ENCODE assay signal across 8 cellular contexts in the genomic region with DNA sequence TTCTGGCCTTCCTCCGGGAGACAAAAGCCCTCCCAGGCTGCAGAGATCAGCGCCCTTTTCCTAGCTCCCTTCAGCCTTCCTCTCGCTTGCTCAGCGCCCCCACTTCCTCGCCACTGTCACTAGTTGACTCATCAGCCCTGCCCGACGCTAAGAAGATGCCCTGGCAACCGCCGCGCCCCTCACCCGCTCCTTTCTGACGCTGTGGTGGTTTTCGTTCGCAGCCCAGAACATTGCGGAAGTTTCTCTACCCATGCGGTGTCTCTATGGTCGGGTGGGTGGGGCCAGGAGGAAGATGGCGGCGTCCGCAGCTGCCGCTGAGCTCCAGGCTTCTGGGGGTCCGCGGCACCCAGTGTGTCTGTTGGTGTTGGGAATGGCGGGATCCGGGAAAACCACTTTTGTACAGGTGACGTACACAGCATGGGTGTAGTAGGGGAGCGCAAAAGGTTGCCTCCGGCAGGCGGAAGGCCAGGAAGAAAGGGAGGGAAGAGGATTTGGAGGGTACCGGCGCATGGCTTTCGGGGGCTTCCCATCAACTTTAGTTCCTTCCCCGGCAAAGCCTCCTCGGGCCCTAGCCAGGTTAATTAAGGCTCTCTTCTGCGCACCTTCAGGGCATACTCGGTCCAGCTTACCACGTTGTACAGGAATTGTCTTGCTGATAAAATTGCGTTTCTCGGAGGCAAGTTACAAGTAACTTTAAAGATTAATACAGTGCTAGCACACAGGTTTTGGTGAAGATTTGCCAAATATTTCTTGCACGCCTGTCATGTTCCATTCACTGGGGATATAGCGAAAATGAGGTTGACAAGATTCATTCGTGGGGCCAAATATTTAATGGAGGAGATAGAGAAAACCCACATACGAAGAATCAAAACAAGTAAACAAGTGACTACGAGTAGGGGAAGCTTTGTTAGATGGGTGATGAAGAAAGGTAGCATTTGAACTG. TPM values are rescaled to one million over a fixed set of nuclear protein-coding genes. Genes with fewer than 3 reads are reported as not detected.
DNase-seq lines count a peak whose midpoint lies in the region; ATAC-seq, FAIRE-seq and TF ChIP-seq lines count a peak whose summit lies in the region.

A gene with protein sequence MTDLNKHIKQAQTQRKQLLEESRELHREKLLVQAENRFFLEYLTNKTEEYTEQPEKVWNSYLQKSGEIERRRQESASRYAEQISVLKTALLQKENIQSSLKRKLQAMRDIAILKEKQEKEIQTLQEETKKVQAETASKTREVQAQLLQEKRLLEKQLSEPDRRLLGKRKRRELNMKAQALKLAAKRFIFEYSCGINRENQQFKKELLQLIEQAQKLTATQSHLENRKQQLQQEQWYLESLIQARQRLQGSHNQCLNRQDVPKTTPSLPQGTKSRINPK (minus strand): TSS at position 246 of the 943 bp plus-strand sequence. CDS start 1,213 bp downstream, outside the sequence.
A gene (plus strand): TSS at position 284 of the 943 bp plus-strand sequence. CDS start 9 bp downstream, at position 293.

- peak; percentile 69 for DNase-seq in GM12891 (ENCODE audit: insufficient read length, low spot score)
- DNase-seq in NCI-H128 (lab: John Stamatoyannopoulos, UW; ENCODE audit: unreplicated experiment): peak; percentile 63
- DNase-seq in adrenal gland: peak; percentile 90 to 96 (median 95)
- peak; percentile 86 for DNase-seq in left ventricle myocardium superior
- DNase-seq in prostate gland (ENCODE audit: low spot score): peak; percentile 80

- intact Hi-C loops in adrenal gland (cut with DNase I): no loop called here
- intact Hi-C loops in left ventricle myocardium superior (cut with micrococcal nuclease): no loop called here
- intact Hi-C loops in prostate gland (cut with DNase I): no loop called here

- H3K36me3 ChIP-seq in SU-DHL-6 (ENCODE audit: low read length) (peaks cover 6% of the 10 kb centered on the region), adrenal gland (replicated peaks in 1 of 2) (peaks cover 0 to 42% of the 10 kb centered on the region in 2 donors), prostate gland (no peaks in the 10 kb centered on the region), urinary bladder (ENCODE audit: insufficient read depth) (no peaks in the 10 kb centered on the region)

- peak within 1 kb of the TSS; percentile 84 for H3K9ac ChIP-seq in SU-DHL-6 (ENCODE audit: low read length)

- H3K79me2 ChIP-seq in SU-DHL-6 (ENCODE audit: insufficient read depth, low read length): peaks cover 8% of the 10 kb centered on the region

- peak; percentile 98 for ATAC-seq in HG02759 (IDR thresholded peaks at IDR 0.05; ENCODE audit: unreplicated experiment)
- peak; percentile 98 for ATAC-seq in left ventricle myocardium superior

- TF ChIP-seq CTCF in SU-DHL-6 (IDR thresholded peaks at IDR 0.05; ENCODE audit: insufficient read depth, low read length, poor library complexity, severe bottlenecking) (no peak), adrenal gland (IDR thresholded peaks at IDR 0.05) (no peak), prostate gland (IDR thresholded peaks at IDR 0.05) (peak in 1 of 4 experiments; percentile 16)

- H3F3A ChIP-seq in SU-DHL-6 (ENCODE audit: insufficient read depth): peaks cover 5% of the 10 kb centered on the region; the same call in 1 of the 2 replicates

- peak within 1 kb of the TSS; percentile 92 for H3K4me2 ChIP-seq in SU-DHL-6 (ENCODE audit: low read depth, low read length, poor library complexity, severe bottlenecking)

- TF ChIP-seq POLR2A in GM12891 (IDR thresholded peaks at IDR 0.05; ENCODE audit: low read depth, low read length): peak; percentile 98
- TF ChIP-seq POLR2A in adrenal gland (IDR thresholded peaks at IDR 0.05): peak; percentile 55 to 60
- TF ChIP-seq POLR2A in prostate gland (IDR thresholded peaks at IDR 0.05): peak; percentile 82

- H3K27me3 ChIP-seq in SU-DHL-6 (ENCODE audit: low read length): no peaks in the 10 kb centered on the region
- H3K27me3 ChIP-seq in adrenal gland: no peaks in the 10 kb centered on the region
- H3K27me3 ChIP-seq in prostate gland (replicated peaks; ENCODE audit: insufficient read depth): no peaks in the 10 kb centered on the region

- peak; percentile 92 for FAIRE-seq in GM12891 (lab: Jason Lieb, UNC)

- 0 to 1% (median 1%) methylated on average over 24 to 44 of the region's 44 CpGs for WGBS in adrenal gland, 4 donors
- WGBS in prostate gland: under 1% methylated on average over 44 of the region's 44 CpGs
- under 1% methylated on average over 44 of the region's 44 CpGs for WGBS in urinary bladder

- H2AFZ ChIP-seq in SU-DHL-6 (ENCODE audit: low read depth, low read length, severe bottlenecking): peak within 1 kb of the TSS; percentile 97

- no peaks in the 10 kb centered on the region for H4K20me1 ChIP-seq in SU-DHL-6 (ENCODE audit: low read depth, low read length)

- no peaks in the 10 kb centered on the region for H3K9me2 ChIP-seq in SU-DHL-6 (replicated peaks; ENCODE audit: insufficient read depth, low read length)

- H3K27ac ChIP-seq in SU-DHL-6 (ENCODE audit: low read depth, low read length) (peak within 1 kb of the TSS; percentile 24; the same call in 1 of the 2 replicates), adrenal gland (peak within 1 kb of the TSS; percentile 41 to 93 (median 81)), prostate gland (peak within 1 kb of the TSS; percentile 82 to 85), urinary bladder (ENCODE audit: low read depth) (peak within 1 kb of the TSS; percentile 53)

- H3K9me3 ChIP-seq in SU-DHL-6 (ENCODE audit: insufficient read depth, low read length) (no peaks in the 10 kb centered on the region), adrenal gland (replicated peaks in 1 of 3) (no peaks in the 10 kb centered on the region), prostate gland (no peaks in the 10 kb centered on the region)

- H3K4me3 ChIP-seq in SU-DHL-6 (ENCODE audit: insufficient read depth, low read length, poor library complexity, severe bottlenecking) (peak within 1 kb of the TSS; percentile 95), adrenal gland (peak within 1 kb of the TSS; percentile 25 to 93 (median 72)), prostate gland (peak within 1 kb of the TSS; percentile 69 to 79), urinary bladder (ENCODE audit: low read depth, low read length) (peak within 1 kb of the TSS; percentile 75)

- H3K4me1 ChIP-seq in adrenal gland (replicated peaks in 1 of 2): peaks cover 14 to 18% of the 10 kb centered on the region in 2 donors
- peaks cover 11% of the 10 kb centered on the region for H3K4me1 ChIP-seq in prostate gland (replicated peaks)
- H3K4me1 ChIP-seq in urinary bladder (ENCODE audit: insufficient read depth): no peaks in the 10 kb centered on the region

TF ChIP-seq in GM12891, 5 proteins besides CTCF, POLR2A, EP300 and RAD21:
- TF ChIP-seq PAX5 (IDR thresholded peaks at IDR 0.05; ENCODE audit: insufficient read depth, low read length, severe bottlenecking) (peak; percentile 46), TAF1 (IDR thresholded peaks at IDR 0.05; ENCODE audit: low read depth, low read length) (peak; percentile 99), POU2F2 (IDR thresholded peaks at IDR 0.05; ENCODE audit: low read depth, low read length) (peak; percentile 83), SPI1 (IDR thresholded peaks at IDR 0.05; ENCODE audit: low read depth, low read length) (peak; percentile 72), POLR2AphosphoS5 (IDR thresholded peaks at IDR 0.05; ENCODE audit: low read depth, low read length) (peak; percentile 94)

RNA-seq across cellular contexts. Expression of the first gene that starts in this region (rescaled TPM):
- polyA plus RNA-seq in GM12891 (2012; ENCODE audit: low read depth, missing spikeins): 0.49 TPM
- total RNA-seq in adrenal gland (10 to 100 TPM in 1 of 8 donors, 1 to 10 TPM in 7; 1.6 to 46.9 (median 3.6) TPM), left ventricle myocardium superior (6.5 TPM), prostate gland (1 to 10 TPM; 6.2 to 8.3 TPM), urinary bladder (11.1 TPM)
- polyA plus RNA-seq in adrenal gland (1 to 10 TPM in 2 of 3 donors, under 1 TPM in 1; 0.51 to 6.4 (median 1.4) TPM), urinary bladder (5.4 TPM)

RNA-seq across cellular contexts. Expression of the second gene that starts in this region (rescaled TPM):
- 38.1 TPM for polyA plus RNA-seq in GM12891 (2012; ENCODE audit: low read depth, missing spikeins)
- total RNA-seq in adrenal gland: 10 to 100 TPM; 21.6 to 28.2 (median 24.8) TPM
- 10 to 100 TPM; 10.6 to 44.6 (median 12.8) TPM for polyA plus RNA-seq in adrenal gland
- total RNA-seq in left ventricle myocardium superior: 20.1 TPM
- 10 to 100 TPM; 27.7 to 34.5 TPM for total RNA-seq in prostate gland
- total RNA-seq in urinary bladder: 28.7 TPM
- polyA plus RNA-seq in urinary bladder: 25.6 TPM

Comparison
In these comparisons a context has a peak if more than half of its experiments do, and no peak if none do; other contexts are left out.
1. Peak in every context shown above with its lines: DNase-seq, ATAC-seq, H3K4me3 ChIP-seq and H3K27ac ChIP-seq.
2. H3K27ac ChIP-seq: peak in every context shown above with its lines; median percentile 84 in prostate gland; 81 in adrenal gland; 53 in urinary bladder; 24 in SU-DHL-6.